In genomic region chr10:47165711-47166404, GRCh38 we compare ENCODE assay signal across 8 cellular contexts.
A peak's percentile ranks its signal among the peaks of the same experiment; 100 is the strongest.
DNase-seq lines count a peak whose midpoint lies in the region; ATAC-seq and TF ChIP-seq lines count a peak whose summit lies in the region.

No MANE protein-coding gene starts in this region.

- H3F3A ChIP-seq in SK-N-SH (replicated peaks; ENCODE audit: insufficient read depth) = no peaks in the 10 kb centered on the region

- peak overlapping the region; percentile 67 for H3K4me3 Mint-ChIP-seq in stimulated activated naive CD8-positive, alpha-beta T cell treated with anti-CD3 and anti-CD28 coated beads, Interleukin-15, Interleukin-2, amounts not matched to agents 100 ng/mL and 50 ng/mL, for 24 hours

- H2BK15ac ChIP-seq in mesenchymal stem cell (ENCODE audit: low read depth, poor library complexity, severe bottlenecking) = no peak overlapping the region

- H3K27ac ChIP-seq in mesenchymal stem cell (ENCODE audit: low read length, poor library complexity, severe bottlenecking) (no peak overlapping the region), SK-N-SH (ENCODE audit: low read depth in 2 of 2, low read length in 1 of 2) (no peak overlapping the region; a peak in 1 of 4 replicates)

- H3K23ac ChIP-seq in mesenchymal stem cell (ENCODE audit: low read length in 2 of 2) = no peak overlapping the region

- TF ChIP-seq RAD21 in SK-N-SH (IDR thresholded peaks at IDR 0.05; ENCODE audit: low read length) = no peak

- H3K14ac ChIP-seq in mesenchymal stem cell (ENCODE audit: low read length in 2 of 2) = no peak overlapping the region

- no peaks in the 10 kb centered on the region for H3K79me2 ChIP-seq in SK-N-SH (ENCODE audit: insufficient read depth)

- peak overlapping the region; percentile 88 for H3K27ac Mint-ChIP-seq in stimulated activated naive CD8-positive, alpha-beta T cell treated with anti-CD3 and anti-CD28 coated beads, Interleukin-15, Interleukin-2, amounts not matched to agents 100 ng/mL and 50 ng/mL, for 24 hours

- no peaks in the 10 kb centered on the region for H3K79me1 ChIP-seq in mesenchymal stem cell (replicated peaks; ENCODE audit: low read length, poor library complexity, severe bottlenecking)

- H2BK12ac ChIP-seq in mesenchymal stem cell (ENCODE audit: low read length in 2 of 2) = no peak overlapping the region

- TF ChIP-seq CTCF in choroid plexus epithelial cell (conservative IDR thresholded peaks at IDR 0.05; ENCODE audit: low read depth, low read length) = peak; percentile 28
- TF ChIP-seq CTCF in SK-N-SH (IDR thresholded peaks at IDR 0.05) = no peak

- 66% methylated on average over 26 of the region's 26 CpGs for WGBS in mesenchymal stem cell
- 55% methylated on average over 21 of the region's 26 CpGs for WGBS in SK-N-SH (ENCODE audit: low lambda C conversion rate)

- H3K18ac ChIP-seq in mesenchymal stem cell (ENCODE audit: low read depth in 1 of 2, low read length in 2 of 2) = no peak overlapping the region

- H3K27me3 ChIP-seq in mesenchymal stem cell (ENCODE audit: control insufficient read depth in 1 of 2, insufficient read depth in 1 of 2, low read length in 2 of 2) (peaks cover 0 to 3% of the 10 kb centered on the region in 2 experiments), SK-N-SH (ENCODE audit: insufficient read depth) (no peaks in the 10 kb centered on the region)

- no peak for ATAC-seq in GM19452 (IDR thresholded peaks at IDR 0.05; ENCODE audit: unreplicated experiment)
- ATAC-seq in GM19397 (IDR thresholded peaks at IDR 0.05; ENCODE audit: unreplicated experiment) = no peak

- no peaks in the 10 kb centered on the region for H4K20me1 ChIP-seq in SK-N-SH (ENCODE audit: insufficient read depth)

- H3K9ac ChIP-seq in mesenchymal stem cell (ENCODE audit: low read length) (peak overlapping the region; percentile 86), SK-N-SH (no peak overlapping the region)

- peaks cover 3% of the 10 kb centered on the region for H3K9me3 Mint-ChIP-seq in stimulated activated naive CD8-positive, alpha-beta T cell treated with anti-CD3 and anti-CD28 coated beads, Interleukin-15, Interleukin-2, amounts not matched to agents 100 ng/mL and 50 ng/mL, for 24 hours

- H3K9me3 ChIP-seq in mesenchymal stem cell (ENCODE audit: control insufficient read depth, low read length) = no peaks in the 10 kb centered on the region
- no peaks in the 10 kb centered on the region for H3K9me3 ChIP-seq in SK-N-SH

- no peak overlapping the region for H2AK5ac ChIP-seq in mesenchymal stem cell (ENCODE audit: low read length, severe bottlenecking)

- H3K36me3 ChIP-seq in mesenchymal stem cell (ENCODE audit: control insufficient read depth in 1 of 2, insufficient read depth in 2 of 2, low read depth in 1 of 2, low read length in 2 of 2) = no peaks in the 10 kb centered on the region
- H3K36me3 ChIP-seq in SK-N-SH (replicated peaks in 1 of 2; ENCODE audit: control insufficient read depth in 1 of 2, insufficient read depth in 2 of 2, low read length in 1 of 2) = no peaks in the 10 kb centered on the region

- H4K91ac ChIP-seq in mesenchymal stem cell (ENCODE audit: low read length) = no peak overlapping the region

- POLR2A ChIA-PET in SK-N-SH (lab: Yijun Ruan, JAX) = interaction anchor here (0.7 kb wide), 1 partner anchor 1086 kb away, joined by 5 read pairs; no protein-coding TSS in a partner anchor

- H3K4me1 ChIP-seq in mesenchymal stem cell (ENCODE audit: control insufficient read depth, insufficient read depth, low read depth, low read length) (peaks cover 10% of the 10 kb centered on the region), SK-N-SH (ENCODE audit: control insufficient read depth in 1 of 2, insufficient read depth in 2 of 2, low read depth in 1 of 2, low read length in 1 of 2) (peaks cover 0 to 9% of the 10 kb centered on the region in 2 experiments; a peak in 1 of 4 replicates)

- H2BK120ac ChIP-seq in mesenchymal stem cell (ENCODE audit: low read depth, low read length) = no peak overlapping the region

- no peak for TF ChIP-seq EP300 in SK-N-SH (IDR thresholded peaks at IDR 0.05; ENCODE audit: borderline replicate concordance in 1 of 2, low read depth in 1 of 2, low read length in 1 of 2)

- CTCF ChIA-PET in SK-N-SH (lab: Yijun Ruan, JAX) = interaction anchor here (1.8 kb wide), 1 partner anchor 141 kb away, joined by 6 read pairs; no protein-coding TSS in a partner anchor

- H3K4ac ChIP-seq in mesenchymal stem cell (ENCODE audit: low read depth in 1 of 2, low read length in 2 of 2) = no peak overlapping the region

- peak; percentile 86 for DNase-seq in ELR (ENCODE audit: low read depth)
- DNase-seq in activated CD4-positive, alpha-beta T cell treated with anti-CD3 and anti-CD28 coated beads for 1 hour = peak; percentile 24
- DNase-seq in choroid plexus epithelial cell (ENCODE audit: low read depth) = peak; percentile 92
- DNase-seq in mesenchymal stem cell = no peak
- no peak for DNase-seq in SK-N-SH

- H3K4me2 ChIP-seq in mesenchymal stem cell (ENCODE audit: low read length, poor library complexity, severe bottlenecking) (peak overlapping the region; percentile 46), SK-N-SH (no peak overlapping the region; the same call in 1 of the 2 replicates)

- peaks cover 33% of the 10 kb centered on the region for H3K4me1 Mint-ChIP-seq in stimulated activated naive CD8-positive, alpha-beta T cell treated with anti-CD3 and anti-CD28 coated beads, Interleukin-15, Interleukin-2, amounts not matched to agents 100 ng/mL and 50 ng/mL, for 24 hours (ENCODE audit: low read depth)

- H3K27me3 Mint-ChIP-seq in stimulated activated naive CD8-positive, alpha-beta T cell treated with anti-CD3 and anti-CD28 coated beads, Interleukin-15, Interleukin-2, amounts not matched to agents 100 ng/mL and 50 ng/mL, for 24 hours = no peaks in the 10 kb centered on the region

- no peak overlapping the region for H4K8ac ChIP-seq in mesenchymal stem cell (ENCODE audit: low read length)

- H2BK5ac ChIP-seq in mesenchymal stem cell (ENCODE audit: low read depth, low read length, poor library complexity, severe bottlenecking) = no peak overlapping the region

- H2AFZ ChIP-seq in mesenchymal stem cell (ENCODE audit: low read depth, low read length) (no peak overlapping the region), SK-N-SH (ENCODE audit: low read depth) (no peak overlapping the region)

- no peaks in the 10 kb centered on the region for H3K9me2 ChIP-seq in SK-N-SH

- H3K4me3 ChIP-seq in choroid plexus epithelial cell (ENCODE audit: low read depth, low read length) (peak overlapping the region; percentile 32), mesenchymal stem cell (ENCODE audit: insufficient read depth in 1 of 2, low read depth in 1 of 2, low read length in 2 of 2) (peak overlapping the region in 1 of 2 experiments; percentile 62), SK-N-SH (ENCODE audit: low read depth in 2 of 2, low read length in 1 of 2) (no peak overlapping the region)

- H3K36me3 Mint-ChIP-seq in stimulated activated naive CD8-positive, alpha-beta T cell treated with anti-CD3 and anti-CD28 coated beads, Interleukin-15, Interleukin-2, amounts not matched to agents 100 ng/mL and 50 ng/mL, for 24 hours (ENCODE audit: low read depth) = peaks cover 4% of the 10 kb centered on the region

TF ChIP-seq in SK-N-SH, 30 proteins besides CTCF, POLR2A, EP300 and RAD21:
- TF ChIP-seq REST (IDR thresholded peaks at IDR 0.05; ENCODE audit: low read depth, low read length) (no peak), FOSL2 (IDR thresholded peaks at IDR 0.05; ENCODE audit: borderline replicate concordance, low read depth) (no peak), TEAD4 (IDR thresholded peaks at IDR 0.05; ENCODE audit: borderline replicate concordance, insufficient read depth) (no peak), RXRA (IDR thresholded peaks at IDR 0.05; ENCODE audit: borderline replicate concordance, low read depth) (no peak), GATA2 (CRISPR knock-in tag; IDR thresholded peaks at IDR 0.05) (no peak), TCF12 (IDR thresholded peaks at IDR 0.05) (no peak), JUND (IDR thresholded peaks at IDR 0.05) (no peak), GABPA (IDR thresholded peaks at IDR 0.05; ENCODE audit: low read depth) (no peak)
TF ChIP-seq in SK-N-SH: peak in this region for 0.

Comparison
In these comparisons a context has a peak if more than half of its experiments do, and no peak if none do; other contexts are left out.
1. DNase-seq: peak in ELR (single experiment), activated CD4-positive, alpha-beta T cell treated with anti-CD3 and anti-CD28 coated beads for 1 hour (single experiment) and choroid plexus epithelial cell (single experiment); none in mesenchymal stem cell (single experiment) and SK-N-SH (single experiment).